Comparison of ENCODE assay signal across 1 cellular context in the genomic region with DNA sequence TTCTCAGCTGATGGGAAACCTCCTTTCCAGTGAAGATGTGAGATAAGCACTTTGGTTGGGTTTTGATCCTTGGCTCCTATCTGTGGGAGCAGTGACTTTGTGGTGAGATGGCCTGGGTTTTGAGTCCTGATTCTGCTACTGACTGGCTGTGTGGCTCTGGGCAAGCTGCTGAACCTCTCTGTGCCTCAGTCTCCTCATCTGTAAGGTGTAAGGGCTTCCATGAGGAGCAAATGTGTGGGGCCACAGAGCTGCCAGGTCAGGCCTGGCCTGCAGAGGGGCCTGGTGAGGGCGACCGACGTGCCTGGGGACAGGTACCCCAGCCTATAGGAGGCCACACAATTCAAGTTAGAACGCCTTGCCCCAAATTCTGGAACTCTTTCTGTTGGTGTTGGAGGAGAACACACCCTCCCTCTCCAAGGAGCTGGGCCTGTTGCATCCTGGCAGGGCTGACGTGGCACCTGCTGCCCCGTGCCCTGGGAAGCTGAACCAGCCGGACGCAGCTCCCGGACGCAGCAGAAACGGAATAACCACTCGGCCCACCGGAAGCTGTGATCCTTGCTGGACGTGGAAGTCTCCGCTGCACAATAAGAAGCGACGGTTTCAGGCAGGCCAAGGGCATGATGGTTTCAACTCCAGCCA.
TF ChIP-seq lines count a peak whose summit lies in the region.

No MANE protein-coding gene starts in this region.

TF ChIP-seq in H1, 55 proteins besides CTCF, POLR2A, EP300 and RAD21:
- TF ChIP-seq TEAD4 (IDR thresholded peaks at IDR 0.05; ENCODE audit: low read depth, low read length) (no peak), CEBPB (IDR thresholded peaks at IDR 0.05; ENCODE audit: low read depth, low read length) (no peak), SP2 (IDR thresholded peaks at IDR 0.05; ENCODE audit: low read length) (no peak), CREB1 (IDR thresholded peaks at IDR 0.05) (no peak)
